ENCODE assay signal across 1 cellular context in genomic region chr17:30378191-30378796, GRCh38.
TF ChIP-seq lines count a peak whose summit lies in the region.

No MANE protein-coding gene starts in this region.

TF ChIP-seq in K562, 482 proteins besides CTCF, POLR2A, EP300 and RAD21 (continued from another document):
- TF ChIP-seq DEAF1 (CRISPR knock-in tag; IDR thresholded peaks at IDR 0.05) (no peak), RBFOX2 (IDR thresholded peaks at IDR 0.05; ENCODE audit: low read depth, low read length) (no peak), ZNF174 (CRISPR knock-in tag; IDR thresholded peaks at IDR 0.05) (no peak), FIP1L1 (IDR thresholded peaks at IDR 0.05; ENCODE audit: low read depth, low read length, poor library complexity, severe bottlenecking) (no peak), ARID3A (IDR thresholded peaks at IDR 0.05; ENCODE audit: borderline replicate concordance, low read depth, low read length) (no peak), HINFP (tag; conservative IDR thresholded peaks at IDR 0.05; ENCODE audit: low read depth) (0 out of 2 replicates have a peak, but pooled peaks have one; percentile 19), MAFF (IDR thresholded peaks at IDR 0.05; ENCODE audit: low read length) (no peak), TFAP4 (CRISPR knock-in tag; IDR thresholded peaks at IDR 0.05; ENCODE audit: borderline replicate concordance) (0 out of 2 replicates have a peak, but pooled peaks have one; percentile 8), E2F6 (IDR thresholded peaks at IDR 0.05; ENCODE audit: borderline replicate concordance in 1 of 2, extremely low read depth in 1 of 2, insufficient read depth in 1 of 2, insufficient read length in 1 of 2, low read depth in 1 of 2, low read length in 1 of 2, poor library complexity in 1 of 2, severe bottlenecking in 1 of 2) (peak in 1 of 2 experiments; percentile 34), TRIM24 (IDR thresholded peaks at IDR 0.05) (no peak), TEAD2 (tag; IDR thresholded peaks at IDR 0.05) (no peak), ATF3 (IDR thresholded peaks at IDR 0.05) (peak; percentile 82), ATF3 (CRISPR knock-in tag; conservative IDR thresholded peaks at IDR 0.05) (no peak), FOXA3 (CRISPR knock-in tag; conservative IDR thresholded peaks at IDR 0.05 in 1 of 2, IDR thresholded peaks at IDR 0.05 in 1 of 2) (no peak)
